8 cellular contexts compared by ENCODE assay signal in genomic region chr6:128259036-128259734, GRCh38.
DNase-seq lines count a peak whose midpoint lies in the region; ATAC-seq lines count a peak whose summit lies in the region.

No MANE protein-coding gene starts in this region.

- CTCF ChIA-PET in activated CD4-positive, alpha-beta memory T cell treated with anti-CD3 and anti-CD28 coated beads for 36 hours (lab: Charles Lee): interaction anchor here (0.6 kb wide), 1 partner anchor 69 kb away, joined by 3 read pairs; no protein-coding TSS in a partner anchor

- peaks cover 11% of the 10 kb centered on the region for H3K9me3 Mint-ChIP-seq in activated CD4-positive, alpha-beta T cell treated with anti-CD3 and anti-CD28 coated beads, Interleukin-2, amount 10 ng/mL, durations not matched to agents 24 days and 14 days
- peaks cover 9% of the 10 kb centered on the region for H3K9me3 Mint-ChIP-seq in activated CD4-positive, alpha-beta memory T cell treated with anti-CD3 and anti-CD28 coated beads for 36 hours
- peaks cover 10% of the 10 kb centered on the region for H3K9me3 Mint-ChIP-seq in stimulated activated naive CD8-positive, alpha-beta T cell treated with anti-CD3 and anti-CD28 coated beads, Interleukin-15, Interleukin-2, amounts not matched to agents 100 ng/mL and 50 ng/mL, for 24 hours

- no peaks in the 10 kb centered on the region for H3K36me3 Mint-ChIP-seq in activated CD4-positive, alpha-beta T cell treated with anti-CD3 and anti-CD28 coated beads, Interleukin-2, amount 10 ng/mL, durations not matched to agents 24 days and 14 days (ENCODE audit: low read depth)
- peaks cover 6% of the 10 kb centered on the region for H3K36me3 Mint-ChIP-seq in activated CD4-positive, alpha-beta memory T cell treated with anti-CD3 and anti-CD28 coated beads for 36 hours
- peaks cover 7% of the 10 kb centered on the region for H3K36me3 Mint-ChIP-seq in stimulated activated naive CD8-positive, alpha-beta T cell treated with anti-CD3 and anti-CD28 coated beads, Interleukin-15, Interleukin-2, amounts not matched to agents 100 ng/mL and 50 ng/mL, for 24 hours (ENCODE audit: low read depth)

- H3K4me3 Mint-ChIP-seq in activated CD4-positive, alpha-beta T cell treated with anti-CD3 and anti-CD28 coated beads, Interleukin-2, amount 10 ng/mL, durations not matched to agents 24 days and 14 days: peak overlapping the region; percentile 48
- peak overlapping the region; percentile 14 for H3K4me3 Mint-ChIP-seq in activated CD4-positive, alpha-beta memory T cell treated with anti-CD3 and anti-CD28 coated beads for 36 hours
- peak overlapping the region; percentile 78 for H3K4me3 Mint-ChIP-seq in stimulated activated naive CD8-positive, alpha-beta T cell treated with anti-CD3 and anti-CD28 coated beads, Interleukin-15, Interleukin-2, amounts not matched to agents 100 ng/mL and 50 ng/mL, for 24 hours

- peak; percentile 95 for ATAC-seq in HG02938 (IDR thresholded peaks at IDR 0.05; ENCODE audit: unreplicated experiment)

- intact Hi-C loops in activated CD4-positive, alpha-beta T cell treated with anti-CD3 and anti-CD28 coated beads, Interleukin-2, amount 10 ng/mL, durations not matched to agents 24 days and 14 days (cut with micrococcal nuclease): loop anchor here (2.0 to 10.0 kb wide), 4 partner anchors 16 to 522 kb away; no protein-coding TSS in a partner anchor
- intact Hi-C loops in activated CD4-positive, alpha-beta memory T cell treated with anti-CD3 and anti-CD28 coated beads for 36 hours (cut with micrococcal nuclease): loop anchor here (5.0 to 10.0 kb wide), 3 partner anchors 287 to 404 kb away; partner anchors contain the start of gene THEMIS

- peak; percentile 62 for DNase-seq in activated CD4-positive, alpha-beta T cell treated with anti-CD3 and anti-CD28 coated beads, Interleukin-2, amount 10 ng/mL, durations not matched to agents 24 days and 14 days
- DNase-seq in activated CD4-positive, alpha-beta T cell treated with anti-CD3 and anti-CD28 coated beads for 1 hour: no peak
- DNase-seq in activated CD4-positive, alpha-beta memory T cell treated with anti-CD3 and anti-CD28 coated beads for 36 hours: no peak
- DNase-seq in ureter (ENCODE audit: low spot score): no peak
- no peak for DNase-seq in UCSD-AML1 (lab: John Stamatoyannopoulos, UW; ENCODE audit: unreplicated experiment)
- DNase-seq in GDM1 (lab: John Stamatoyannopoulos, UW): no peak

- H3K27me3 Mint-ChIP-seq in activated CD4-positive, alpha-beta T cell treated with anti-CD3 and anti-CD28 coated beads, Interleukin-2, amount 10 ng/mL, durations not matched to agents 24 days and 14 days: no peaks in the 10 kb centered on the region
- no peaks in the 10 kb centered on the region for H3K27me3 Mint-ChIP-seq in activated CD4-positive, alpha-beta memory T cell treated with anti-CD3 and anti-CD28 coated beads for 36 hours
- no peaks in the 10 kb centered on the region for H3K27me3 Mint-ChIP-seq in stimulated activated naive CD8-positive, alpha-beta T cell treated with anti-CD3 and anti-CD28 coated beads, Interleukin-15, Interleukin-2, amounts not matched to agents 100 ng/mL and 50 ng/mL, for 24 hours

- POLR2A ChIA-PET in activated CD4-positive, alpha-beta memory T cell treated with anti-CD3 and anti-CD28 coated beads for 36 hours (lab: Charles Lee): no interaction called here

- peaks cover 22% of the 10 kb centered on the region for H3K4me1 Mint-ChIP-seq in activated CD4-positive, alpha-beta T cell treated with anti-CD3 and anti-CD28 coated beads, Interleukin-2, amount 10 ng/mL, durations not matched to agents 24 days and 14 days
- peaks cover 22% of the 10 kb centered on the region for H3K4me1 Mint-ChIP-seq in activated CD4-positive, alpha-beta memory T cell treated with anti-CD3 and anti-CD28 coated beads for 36 hours (ENCODE audit: low read depth)
- H3K4me1 Mint-ChIP-seq in stimulated activated naive CD8-positive, alpha-beta T cell treated with anti-CD3 and anti-CD28 coated beads, Interleukin-15, Interleukin-2, amounts not matched to agents 100 ng/mL and 50 ng/mL, for 24 hours (ENCODE audit: low read depth): peaks cover 28% of the 10 kb centered on the region

- peak overlapping the region; percentile 69 for H3K27ac Mint-ChIP-seq in activated CD4-positive, alpha-beta T cell treated with anti-CD3 and anti-CD28 coated beads, Interleukin-2, amount 10 ng/mL, durations not matched to agents 24 days and 14 days
- no peak overlapping the region for H3K27ac Mint-ChIP-seq in activated CD4-positive, alpha-beta memory T cell treated with anti-CD3 and anti-CD28 coated beads for 36 hours
- peak overlapping the region; percentile 70 for H3K27ac Mint-ChIP-seq in stimulated activated naive CD8-positive, alpha-beta T cell treated with anti-CD3 and anti-CD28 coated beads, Interleukin-15, Interleukin-2, amounts not matched to agents 100 ng/mL and 50 ng/mL, for 24 hours

Comparison
In these comparisons a context has a peak if more than half of its experiments do, and no peak if none do; other contexts are left out.
1. H3K4me3 Mint-ChIP-seq: peak in every context shown above with its lines; median percentile 78 in stimulated activated naive CD8-positive, alpha-beta T cell treated with anti-CD3 and anti-CD28 coated beads, Interleukin-15, Interleukin-2, amounts not matched to agents 100 ng/mL and 50 ng/mL, for 24 hours; 48 in activated CD4-positive, alpha-beta T cell treated with anti-CD3 and anti-CD28 coated beads, Interleukin-2, amount 10 ng/mL, durations not matched to agents 24 days and 14 days; 14 in activated CD4-positive, alpha-beta memory T cell treated with anti-CD3 and anti-CD28 coated beads for 36 hours.